19 cellular contexts compared by ENCODE assay signal in the genomic region with DNA sequence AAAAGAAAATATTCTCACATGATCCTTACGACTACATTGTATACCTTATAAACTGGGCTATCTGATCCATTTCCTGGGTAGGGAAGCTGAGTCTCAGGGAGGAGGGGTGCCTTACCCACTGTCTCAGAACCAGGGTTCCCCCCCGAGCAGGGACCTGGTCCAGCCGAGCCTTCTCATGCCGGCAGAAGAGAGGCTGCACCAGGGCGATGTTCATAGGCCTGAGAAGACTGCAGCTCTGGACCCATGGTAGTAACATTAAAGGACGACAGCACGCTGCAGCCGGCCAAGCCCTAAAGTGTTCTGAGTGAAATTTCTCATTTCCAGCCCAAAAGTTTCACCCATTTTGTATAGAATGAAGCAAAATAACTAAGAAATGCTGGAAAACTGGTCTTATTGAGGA.
"Had no signal": no experiment of that assay in that cellular context is flagged by ENCODE, and none has a peak within 500 bp of the region (broad histone marks: within the 10 kb centered on the region; RNA-seq: fewer than 3 reads in every experiment).

No MANE protein-coding gene starts in this region.

- ATAC-seq: gastrocnemius medialis; lower lobe of right lung; naive thymus-derived CD8-positive, alpha-beta T cell; stimulated activated memory B cell treated with anti-CD40 and anti-IgM and Interleukin-4, amounts not matched to agents 10 μg/mL and 1 μg/mL and 100 μg/mL, for 72 hours had no signal

- H3K4me1 ChIP-seq: lower lobe of right lung, psoas muscle, sigmoid colon, tibial nerve, vagina had no signal

- H3K27me3 Mint-ChIP-seq: stimulated activated memory B cell treated with anti-CD40 and anti-IgM and Interleukin-4, amounts not matched to agents 10 μg/mL and 1 μg/mL and 100 μg/mL, for 72 hours had no signal

- H3K9me3 Mint-ChIP-seq: memory B cell; neural crest cell; stimulated activated memory B cell treated with anti-CD40 and anti-IgM and Interleukin-4, amounts not matched to agents 10 μg/mL and 1 μg/mL and 100 μg/mL, for 72 hours; stimulated activated naive CD8-positive, alpha-beta T cell treated with anti-CD3 and anti-CD28 coated beads, Interleukin-15, Interleukin-2, amounts not matched to agents 100 ng/mL and 50 ng/mL, for 24 hours had no signal

- H3K27ac Mint-ChIP-seq: memory B cell; naive thymus-derived CD8-positive, alpha-beta T cell; stimulated activated memory B cell treated with anti-CD40 and anti-IgM and Interleukin-4, amounts not matched to agents 10 μg/mL and 1 μg/mL and 100 μg/mL, for 72 hours; stimulated activated naive CD8-positive, alpha-beta T cell treated with anti-CD3 and anti-CD28 coated beads, Interleukin-15, Interleukin-2, amounts not matched to agents 100 ng/mL and 50 ng/mL, for 24 hours had no signal

- H3K27ac ChIP-seq: dorsolateral prefrontal cortex, gastrocnemius medialis, lower lobe of right lung, ovary, psoas muscle, sigmoid colon, thoracic aorta, tibial nerve, vagina had no signal

- DNase-seq: cerebellar nuclear complex; dorsolateral prefrontal cortex; effector CD4-positive, alpha-beta T cell; gastrocnemius medialis; left ventricle myocardium superior; lower lobe of right lung; naive thymus-derived CD8-positive, alpha-beta T cell; ovary; posterior cingulate gyrus; psoas muscle; sigmoid colon; stimulated activated CD4-positive, alpha-beta T cell treated with anti-CD3 and anti-CD28 coated beads, Interleukin-4, amount 100 ng/mL, for 4 hours had no signal

- H3K4me3 Mint-ChIP-seq: memory B cell; naive thymus-derived CD8-positive, alpha-beta T cell; neural crest cell; stimulated activated memory B cell treated with anti-CD40 and anti-IgM and Interleukin-4, amounts not matched to agents 10 μg/mL and 1 μg/mL and 100 μg/mL, for 72 hours; stimulated activated naive CD8-positive, alpha-beta T cell treated with anti-CD3 and anti-CD28 coated beads, Interleukin-15, Interleukin-2, amounts not matched to agents 100 ng/mL and 50 ng/mL, for 24 hours had no signal

- H3K36me3 Mint-ChIP-seq: memory B cell; naive thymus-derived CD8-positive, alpha-beta T cell; stimulated activated memory B cell treated with anti-CD40 and anti-IgM and Interleukin-4, amounts not matched to agents 10 μg/mL and 1 μg/mL and 100 μg/mL, for 72 hours had no signal

- H3K9me3 ChIP-seq: gastrocnemius medialis, lower lobe of right lung, ovary, psoas muscle, sigmoid colon, thoracic aorta, tibial nerve, vagina had no signal

- H3K27me3 ChIP-seq: gastrocnemius medialis, ovary, sigmoid colon, tibial nerve, vagina had no signal

- H3K4me3 ChIP-seq: dorsolateral prefrontal cortex, lower lobe of right lung, ovary, sigmoid colon, tibial nerve, vagina had no signal

- H3K36me3 ChIP-seq: gastrocnemius medialis, lower lobe of right lung, ovary, sigmoid colon, thoracic aorta, tibial nerve, vagina had no signal
